12 cellular contexts compared by ENCODE assay signal in the genomic region with DNA sequence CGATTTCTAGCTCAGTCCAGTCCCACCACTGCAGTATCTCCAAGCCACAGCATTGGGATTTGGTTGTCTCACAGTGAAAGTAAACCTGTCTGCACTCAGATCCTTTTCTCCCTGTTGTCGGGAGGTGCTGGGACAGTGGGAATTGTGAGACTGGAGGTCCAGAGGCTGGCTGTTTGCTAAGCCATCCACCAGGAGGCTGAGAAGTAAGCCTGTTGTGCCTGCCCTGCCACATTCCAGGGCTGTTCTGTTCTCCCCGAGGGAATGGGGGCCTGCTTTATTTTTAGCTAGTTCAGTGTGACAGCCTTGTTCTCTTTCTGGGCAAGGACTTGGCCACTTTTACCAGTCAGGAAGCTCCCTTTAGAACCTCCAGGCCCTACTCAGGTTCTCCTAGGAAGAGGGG. TPM values are rescaled to one million over a fixed set of nuclear protein-coding genes. Genes with fewer than 3 reads are reported as not detected.
DNase-seq lines count a peak whose midpoint lies in the region; ATAC-seq and TF ChIP-seq lines count a peak whose summit lies in the region.
"Had no signal": no experiment of that assay in that cellular context is flagged by ENCODE, and none has a peak within 500 bp of the region (broad histone marks: within the 10 kb centered on the region; RNA-seq: fewer than 3 reads in every experiment).

No MANE protein-coding gene starts in this region.

- POLR2A ChIA-PET in activated CD4-positive, alpha-beta memory T cell treated with anti-CD3 and anti-CD28 coated beads for 36 hours (lab: Charles Lee), result interaction anchor here (0.7 to 1.1 kb wide), 4 partner anchors 9 to 172 kb away, joined by 3 to 4 read pairs (median 3); no protein-coding TSS in a partner anchor

- H3K4me3 Mint-ChIP-seq in osteocyte (ENCODE audit: unreplicated experiment), result no peak overlapping the region
- no peak overlapping the region for H3K4me3 Mint-ChIP-seq in activated CD4-positive, alpha-beta memory T cell treated with anti-CD3 and anti-CD28 coated beads for 36 hours

- H3K27me3 ChIP-seq in BLaER1 (no peaks in the 10 kb centered on the region), WERI-Rb-1 (ENCODE audit: insufficient read depth, low read depth, severe bottlenecking) (no peaks in the 10 kb centered on the region), foreskin keratinocyte (no peaks in the 10 kb centered on the region)

- 0 out of 2 replicates have a peak overlapping the region, but pooled peaks have one; percentile 15 for H3K9ac ChIP-seq in BLaER1

- intact Hi-C loops in activated CD4-positive, alpha-beta memory T cell treated with anti-CD3 and anti-CD28 coated beads for 36 hours (cut with micrococcal nuclease), result no loop called here

- H3K4me3 ChIP-seq in BLaER1 (no peak overlapping the region), WERI-Rb-1 (ENCODE audit: low read depth, low read length) (no peak overlapping the region)

- H3K36me3 ChIP-seq in BLaER1 (peaks cover 41% of the 10 kb centered on the region), WERI-Rb-1 (no peaks in the 10 kb centered on the region; the same call in 1 of the 2 replicates)

- no peaks in the 10 kb centered on the region for H3K9me3 Mint-ChIP-seq in osteocyte (ENCODE audit: unreplicated experiment)
- H3K9me3 Mint-ChIP-seq in activated CD4-positive, alpha-beta memory T cell treated with anti-CD3 and anti-CD28 coated beads for 36 hours, result no peaks in the 10 kb centered on the region

- no peaks in the 10 kb centered on the region for H3K36me3 Mint-ChIP-seq in osteocyte (ENCODE audit: unreplicated experiment)
- H3K36me3 Mint-ChIP-seq in activated CD4-positive, alpha-beta memory T cell treated with anti-CD3 and anti-CD28 coated beads for 36 hours, result peaks cover 13% of the 10 kb centered on the region

- peaks cover 47% of the 10 kb centered on the region for H3K4me1 Mint-ChIP-seq in osteocyte (ENCODE audit: unreplicated experiment)
- H3K4me1 Mint-ChIP-seq in activated CD4-positive, alpha-beta memory T cell treated with anti-CD3 and anti-CD28 coated beads for 36 hours (ENCODE audit: low read depth), result peaks cover 59% of the 10 kb centered on the region

- CTCF ChIA-PET in activated CD4-positive, alpha-beta memory T cell treated with anti-CD3 and anti-CD28 coated beads for 36 hours (lab: Charles Lee), result interaction anchor here (0.8 kb wide), 1 partner anchor 10 kb away, joined by 4 read pairs; no protein-coding TSS in a partner anchor

- peaks cover 14% of the 10 kb centered on the region for H4K20me1 ChIP-seq in BLaER1

- peak overlapping the region; percentile 53 for H3K27ac ChIP-seq in BLaER1
- no peak overlapping the region for H3K27ac ChIP-seq in WERI-Rb-1
- peak overlapping the region; percentile 74 for H3K27ac ChIP-seq in foreskin keratinocyte

- H3K27ac Mint-ChIP-seq in osteocyte (ENCODE audit: unreplicated experiment), result peak overlapping the region; percentile 65
- no peak overlapping the region for H3K27ac Mint-ChIP-seq in activated CD4-positive, alpha-beta memory T cell treated with anti-CD3 and anti-CD28 coated beads for 36 hours

- ATAC-seq in foreskin keratinocyte, result peak; percentile 55
- ATAC-seq in HG03354 (IDR thresholded peaks at IDR 0.05; ENCODE audit: poor library complexity, severe bottlenecking, unreplicated experiment), result no peak
- ATAC-seq in HG03280 (IDR thresholded peaks at IDR 0.05; ENCODE audit: unreplicated experiment), result no peak

- TF ChIP-seq CTCF in WERI-Rb-1 (IDR thresholded peaks at IDR 0.05; ENCODE audit: low read depth, low read length), result 0 out of 2 replicates have a peak, but pooled peaks have one; percentile 7
- TF ChIP-seq CTCF in foreskin keratinocyte (conservative IDR thresholded peaks at IDR 0.05), result peak; percentile 66
- TF ChIP-seq CTCF in osteocyte (IDR thresholded peaks at IDR 0.05), result peak; percentile 44

- DNase-seq in WERI-Rb-1 (no peak), foreskin keratinocyte (peak in 1 of 2 donors; percentile 78), osteocyte (ENCODE audit: extremely low spot score, unreplicated experiment) (no peak), NCI-H1436 treated with DMSO at 0.1 percent for 48 hours (lab: John Stamatoyannopoulos, UW) (no peak)
- DNase-seq in activated CD4-positive, alpha-beta memory T cell treated with anti-CD3 and anti-CD28 coated beads for 36 hours, result no peak
- DNase-seq: activated CD4-positive, CD25-positive, alpha-beta regulatory T cell; effector CD4-positive, alpha-beta T cell; GF-D8; stimulated activated CD4-positive, alpha-beta T cell treated with anti-CD3 and anti-CD28 coated beads, Interleukin-15, amount 100 ng/mL, for 24 hours had no signal

- peaks cover 65% of the 10 kb centered on the region for H3K4me1 ChIP-seq in BLaER1
- peaks cover 59% of the 10 kb centered on the region for H3K4me1 ChIP-seq in foreskin keratinocyte

- H3K9me3 ChIP-seq in BLaER1, result no peaks in the 10 kb centered on the region
- H3K9me3 ChIP-seq in WERI-Rb-1 (ENCODE audit: severe bottlenecking), result no peaks in the 10 kb centered on the region

- H3K4me2 ChIP-seq in BLaER1, result peak overlapping the region; percentile 55

- H3K27me3 Mint-ChIP-seq in osteocyte (ENCODE audit: unreplicated experiment), result no peaks in the 10 kb centered on the region
- no peaks in the 10 kb centered on the region for H3K27me3 Mint-ChIP-seq in activated CD4-positive, alpha-beta memory T cell treated with anti-CD3 and anti-CD28 coated beads for 36 hours

RNA-seq across cellular contexts. Expression of a gene that starts 54.9 kb away (rescaled TPM):
- 73.2 and 109 TPM in 2 replicates for total RNA-seq in foreskin keratinocyte
- 57.8 and 79.6 TPM in 2 replicates for polyA plus RNA-seq in foreskin keratinocyte
- total RNA-seq in osteocyte, result 59.4 and 61.3 TPM in 2 replicates
- 100 to 1,000 TPM; 213 to 220 TPM for total RNA-seq in activated CD4-positive, alpha-beta memory T cell treated with anti-CD3 and anti-CD28 coated beads for 36 hours

Comparison
In these comparisons a context has a peak if more than half of its experiments do, and no peak if none do; other contexts are left out.
1. CTCF ChIP-seq: peak in every context shown above with its lines; median percentile 66 in foreskin keratinocyte; 44 in osteocyte; 7 in WERI-Rb-1.